In genomic region chr17:5164465-5164864, GRCh38 we compare ENCODE assay signal across 24 cellular contexts. TPM values are rescaled to one million over a fixed set of nuclear protein-coding genes. Genes with fewer than 3 reads are reported as not detected.
"Had no signal": no experiment of that assay in that cellular context is flagged by ENCODE, and none has a peak within 500 bp of the region (broad histone marks: within the 10 kb centered on the region; RNA-seq: fewer than 3 reads in every experiment).

No MANE protein-coding gene starts in this region.

- H3K27ac ChIP-seq: brain microvascular endothelial cell, dorsolateral prefrontal cortex, epithelial cell of prostate, hepatocyte, neural progenitor cell, prostate gland, stomach had no signal

- H3K27me3 ChIP-seq: brain microvascular endothelial cell, dorsolateral prefrontal cortex, hepatocyte, stomach had no signal

- ATAC-seq: left cardiac atrium, right cardiac atrium, T-cell had no signal

- H3K36me3 ChIP-seq: brain microvascular endothelial cell, neural progenitor cell, prostate gland, stomach had no signal

- H3K4me1 ChIP-seq: neural progenitor cell, prostate gland, stomach had no signal

- H3K9me3 ChIP-seq: prostate gland, stomach had no signal

- DNase-seq: activated CD4-positive, alpha-beta T cell treated with anti-CD3 and anti-CD28 coated beads, Interleukin-2, amount 10 ng/mL, durations not matched to agents 24 days and 14 days; activated CD8-positive, alpha-beta memory T cell treated with anti-CD3 and anti-CD28 coated beads, Interleukin-2, amount 50 U/mL, for 4 hours; activated effector memory CD4-positive, alpha-beta T cell treated with Interleukin-2 at 50 U/mL for 16 hours; activated naive CD4-positive, alpha-beta T cell treated with anti-CD3 and anti-CD28 coated beads, Interleukin-2, amount 10 ng/mL, durations not matched to agents 7 days and 5 days; activated T-cell treated with anti-CD3 and anti-CD28 coated beads, Interleukin-2, amount 50 U/mL, for 48 hours; aorta; brain microvascular endothelial cell; central memory CD4-positive, alpha-beta T cell; dorsolateral prefrontal cortex; endodermal cell; foreskin fibroblast; left cardiac atrium; right cardiac atrium; stimulated activated CD4-positive, alpha-beta T cell treated with anti-CD3 and anti-CD28 coated beads, Interleukin-2, amount 100 ng/mL, for 48 hours; stomach; T-cell; T-helper 9 cell; trophoblast cell had no signal

- H3K4me3 ChIP-seq: dorsolateral prefrontal cortex, hepatocyte, lung, neural progenitor cell, prostate gland, stomach had no signal

RNA-seq across cellular contexts. Expression of gene USP6, which starts 48.6 kb away (rescaled TPM):
- total RNA-seq: osteoblast had no signal
